In the genomic region with DNA sequence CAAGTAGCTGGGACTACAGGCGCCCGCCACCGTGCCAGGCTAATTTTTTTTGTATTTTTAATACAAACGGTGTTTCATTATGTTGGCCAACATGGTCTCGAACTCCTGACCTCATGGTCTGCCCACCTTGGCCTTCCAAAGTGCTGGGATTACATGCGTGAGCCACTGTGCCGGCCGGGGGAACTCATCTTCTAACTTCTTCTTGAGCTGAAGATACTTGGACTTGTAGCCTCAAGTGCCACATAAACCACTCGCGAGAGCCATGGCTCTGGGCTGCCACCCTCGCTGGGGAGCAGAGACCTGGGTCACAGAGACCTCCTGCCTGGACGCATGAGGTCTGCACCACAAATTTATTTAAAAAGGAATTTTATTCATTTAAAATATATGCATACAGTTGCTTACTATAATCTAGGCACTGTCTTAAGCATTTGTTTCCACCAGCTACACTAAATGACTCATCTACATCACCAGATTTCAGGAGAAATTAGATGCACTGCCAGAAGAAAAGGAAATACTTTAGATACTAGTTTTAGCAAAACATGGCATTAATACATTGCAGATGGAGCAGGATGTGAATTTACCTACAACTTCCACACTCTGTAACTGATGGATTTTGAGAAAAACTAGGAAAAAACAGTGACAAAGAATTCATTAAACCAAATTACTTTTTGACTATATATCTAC, we compare ENCODE assay signal across 1 cellular context.
TF ChIP-seq lines count a peak whose summit lies in the region.

No MANE protein-coding gene starts in this region.

TF ChIP-seq in IMR-90, 13 proteins besides CTCF, POLR2A, EP300 and RAD21:
- no peak for TF ChIP-seq NFE2L2 (IDR thresholded peaks at IDR 0.05; ENCODE audit: low read depth, low read length)
- no peak for TF ChIP-seq CHD1 (IDR thresholded peaks at IDR 0.05; ENCODE audit: low read depth, low read length)
- no peak for TF ChIP-seq CEBPB (IDR thresholded peaks at IDR 0.05; ENCODE audit: low read depth, low read length)
- TF ChIP-seq RFX5 (IDR thresholded peaks at IDR 0.05; ENCODE audit: low read depth, low read length), result no peak
- no peak for TF ChIP-seq BHLHE40 (IDR thresholded peaks at IDR 0.05; ENCODE audit: low read depth, low read length)
- TF ChIP-seq, protein P1, sequence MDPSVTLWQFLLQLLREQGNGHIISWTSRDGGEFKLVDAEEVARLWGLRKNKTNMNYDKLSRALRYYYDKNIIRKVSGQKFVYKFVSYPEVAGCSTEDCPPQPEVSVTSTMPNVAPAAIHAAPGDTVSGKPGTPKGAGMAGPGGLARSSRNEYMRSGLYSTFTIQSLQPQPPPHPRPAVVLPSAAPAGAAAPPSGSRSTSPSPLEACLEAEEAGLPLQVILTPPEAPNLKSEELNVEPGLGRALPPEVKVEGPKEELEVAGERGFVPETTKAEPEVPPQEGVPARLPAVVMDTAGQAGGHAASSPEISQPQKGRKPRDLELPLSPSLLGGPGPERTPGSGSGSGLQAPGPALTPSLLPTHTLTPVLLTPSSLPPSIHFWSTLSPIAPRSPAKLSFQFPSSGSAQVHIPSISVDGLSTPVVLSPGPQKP (IDR thresholded peaks at IDR 0.05; ENCODE audit: borderline replicate concordance, low read depth, low read length), result no peak
- no peak for TF ChIP-seq MXI1 (IDR thresholded peaks at IDR 0.05; ENCODE audit: borderline replicate concordance, low read depth, low read length)
- TF ChIP-seq SMC3 (IDR thresholded peaks at IDR 0.05; ENCODE audit: low read depth, low read length), result no peak
- TF ChIP-seq FOS (IDR thresholded peaks at IDR 0.05; ENCODE audit: low read depth, low read length), result no peak
- TF ChIP-seq MAFK (IDR thresholded peaks at IDR 0.05; ENCODE audit: low read depth, low read length), result no peak
- TF ChIP-seq MAZ (IDR thresholded peaks at IDR 0.05; ENCODE audit: borderline replicate concordance, low read depth, low read length), result no peak
- TF ChIP-seq, protein P2, sequence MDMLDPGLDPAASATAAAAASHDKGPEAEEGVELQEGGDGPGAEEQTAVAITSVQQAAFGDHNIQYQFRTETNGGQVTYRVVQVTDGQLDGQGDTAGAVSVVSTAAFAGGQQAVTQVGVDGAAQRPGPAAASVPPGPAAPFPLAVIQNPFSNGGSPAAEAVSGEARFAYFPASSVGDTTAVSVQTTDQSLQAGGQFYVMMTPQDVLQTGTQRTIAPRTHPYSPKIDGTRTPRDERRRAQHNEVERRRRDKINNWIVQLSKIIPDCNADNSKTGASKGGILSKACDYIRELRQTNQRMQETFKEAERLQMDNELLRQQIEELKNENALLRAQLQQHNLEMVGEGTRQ (IDR thresholded peaks at IDR 0.05; ENCODE audit: low read depth, low read length), result no peak
- no peak for TF ChIP-seq RCOR1 (IDR thresholded peaks at IDR 0.05; ENCODE audit: insufficient replicate concordance, low read length)
